ENCODE assay signal across 24 cellular contexts in genomic region chr5:4097194-4097593, GRCh38.
"Had no signal": no experiment of that assay in that cellular context is flagged by ENCODE, and none has a peak within 500 bp of the region (broad histone marks: within the 10 kb centered on the region; RNA-seq: fewer than 3 reads in every experiment).

No MANE protein-coding gene starts in this region.

- H3K27me3 Mint-ChIP-seq: naive thymus-derived CD8-positive, alpha-beta T cell; stimulated activated naive CD8-positive, alpha-beta T cell treated with anti-CD3 and anti-CD28 coated beads, Interleukin-15, amount 100 ng/mL, for 72 hours had no signal

- H3K36me3 Mint-ChIP-seq: naive thymus-derived CD8-positive, alpha-beta T cell had no signal

- H3K9me3 ChIP-seq: lower lobe of right lung, prostate gland, right atrium auricular region, suprapubic skin, transverse colon, upper lobe of right lung, vagina had no signal

- DNase-seq: dorsolateral prefrontal cortex; effector CD4-positive, alpha-beta T cell; foreskin keratinocyte; glutamatergic neuron; hypothalamus; left ventricle myocardium superior; lower lobe of right lung; naive thymus-derived CD8-positive, alpha-beta T cell; nephron progenitor cell; nucleus accumbens; stimulated activated CD4-positive, alpha-beta T cell treated with anti-CD3 and anti-CD28 coated beads, Interleukin-12 subunit alpha, Interleukin-12 subunit beta, amount 100 ng/mL, for 4 hours; stimulated activated CD4-positive, alpha-beta T cell treated with anti-CD3 and anti-CD28 coated beads, Interleukin-1b, Interleukin-23, amount 100 ng/mL, for 48 hours; stimulated activated CD4-positive, alpha-beta T cell treated with anti-CD3 and anti-CD28 coated beads, Interleukin-4, amount 100 ng/mL, for 1 hour; stimulated activated CD8-positive, alpha-beta memory T cell treated with anti-CD3 and anti-CD28 coated beads, Interleukin-4, amount 100 ng/mL, for 48 hours; stimulated activated naive CD4-positive, alpha-beta T cell; stimulated activated naive CD8-positive, alpha-beta T cell treated with anti-CD3 and anti-CD28 coated beads, Interleukin-15, amount 100 ng/mL, for 72 hours; transverse colon; upper lobe of right lung had no signal

- H3K4me3 ChIP-seq: dorsolateral prefrontal cortex, lower lobe of right lung, prostate gland, right atrium auricular region, smooth muscle cell, suprapubic skin, transverse colon, upper lobe of right lung, vagina had no signal

- H3K27ac ChIP-seq: dorsolateral prefrontal cortex, foreskin keratinocyte, lower lobe of right lung, prostate gland, right atrium auricular region, suprapubic skin, transverse colon, upper lobe of right lung, vagina had no signal

- H3K4me1 Mint-ChIP-seq: naive thymus-derived CD8-positive, alpha-beta T cell; stimulated activated naive CD8-positive, alpha-beta T cell treated with anti-CD3 and anti-CD28 coated beads, Interleukin-15, amount 100 ng/mL, for 72 hours had no signal

- H3K27ac Mint-ChIP-seq: naive thymus-derived CD8-positive, alpha-beta T cell; nephron progenitor cell; stimulated activated naive CD8-positive, alpha-beta T cell treated with anti-CD3 and anti-CD28 coated beads, Interleukin-15, amount 100 ng/mL, for 72 hours had no signal

- H3K9me3 Mint-ChIP-seq: nephron progenitor cell had no signal

- ATAC-seq: foreskin keratinocyte; left ventricle myocardium superior; lower lobe of right lung; naive thymus-derived CD8-positive, alpha-beta T cell; sciatic nerve; stimulated activated naive CD8-positive, alpha-beta T cell treated with anti-CD3 and anti-CD28 coated beads, Interleukin-15, amount 100 ng/mL, for 72 hours; upper lobe of right lung had no signal

- H3K36me3 ChIP-seq: lower lobe of right lung, prostate gland, right atrium auricular region, suprapubic skin, transverse colon, upper lobe of right lung, vagina had no signal

- H3K27me3 ChIP-seq: foreskin keratinocyte, right atrium auricular region, suprapubic skin, transverse colon, upper lobe of right lung, vagina had no signal

- H3K4me3 Mint-ChIP-seq: naive thymus-derived CD8-positive, alpha-beta T cell; nephron progenitor cell; stimulated activated naive CD8-positive, alpha-beta T cell treated with anti-CD3 and anti-CD28 coated beads, Interleukin-15, amount 100 ng/mL, for 72 hours had no signal

- H3K4me1 ChIP-seq: foreskin keratinocyte, lower lobe of right lung, prostate gland, suprapubic skin, transverse colon, upper lobe of right lung, vagina had no signal
